In the genomic region with DNA sequence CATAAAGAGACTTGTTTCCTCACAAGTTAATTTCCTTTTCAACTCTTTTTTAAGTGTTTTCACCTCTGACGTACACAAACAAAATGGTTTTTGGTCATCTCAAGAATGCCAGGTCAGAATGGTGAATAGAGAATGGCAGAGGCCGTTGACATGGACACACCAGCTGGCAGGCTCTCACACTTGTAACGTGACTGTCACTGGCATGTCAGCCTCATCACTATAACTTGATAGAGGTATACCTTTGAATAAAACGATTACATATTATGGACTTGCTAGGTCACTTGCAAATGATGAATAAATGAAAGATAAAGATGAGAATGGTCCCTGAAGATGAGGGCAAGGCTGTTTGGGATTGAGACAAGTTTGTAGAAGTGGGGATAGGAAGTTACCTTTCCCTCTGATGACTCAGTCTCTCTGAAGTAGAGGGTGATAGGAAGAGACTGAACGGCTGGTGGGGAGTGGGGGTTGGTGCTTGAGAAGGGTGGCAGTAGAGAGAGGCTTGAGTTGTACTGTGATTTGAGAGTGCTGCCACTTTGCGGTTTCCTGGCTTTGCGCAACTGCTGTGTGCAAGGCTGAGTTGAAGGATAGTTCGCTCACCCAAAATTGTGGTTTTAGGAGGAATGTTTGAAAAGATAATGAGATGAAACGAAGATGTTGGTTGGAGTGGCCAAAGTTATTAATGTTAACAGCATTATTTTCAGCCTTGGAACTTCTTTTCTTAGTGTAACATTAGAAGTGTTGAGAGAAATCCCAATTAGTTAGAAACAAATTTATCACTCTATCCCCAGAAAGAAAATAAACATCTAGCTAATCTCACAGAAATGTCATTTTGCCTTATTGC, we compare ENCODE assay signal across 1 cellular context.
A peak's percentile ranks its signal among the peaks of the same experiment; 100 is the strongest.
TF ChIP-seq lines count a peak whose summit lies in the region.

No MANE protein-coding gene starts in this region.

TF ChIP-seq in K562, 482 proteins besides CTCF, POLR2A, EP300 and RAD21 (continued from another document and continues in another):
- TF ChIP-seq SNAPC5 (CRISPR knock-in tag; IDR thresholded peaks at IDR 0.05) (no peak), CHD4 (IDR thresholded peaks at IDR 0.05; ENCODE audit: insufficient read depth, insufficient replicate concordance, low read depth, low read length, poor library complexity, severe bottlenecking) (no peak), HEY1 (CRISPR knock-in tag; IDR thresholded peaks at IDR 0.05; ENCODE audit: borderline replicate concordance) (no peak), ZNF318 (IDR thresholded peaks at IDR 0.05; ENCODE audit: borderline replicate concordance in 1 of 2, low read depth in 1 of 2) (no peak), ZNF212 (CRISPR knock-in tag; IDR thresholded peaks at IDR 0.05) (no peak), PURB (CRISPR knock-in tag; IDR thresholded peaks at IDR 0.05; ENCODE audit: low read depth) (no peak), ZBTB1 (CRISPR knock-in tag; IDR thresholded peaks at IDR 0.05; ENCODE audit: borderline replicate concordance, low read depth) (0 out of 2 replicates have a peak, but pooled peaks have one; percentile 34), ZNF75A (CRISPR knock-in tag; IDR thresholded peaks at IDR 0.05) (no peak), ZNF253 (CRISPR knock-in tag; conservative IDR thresholded peaks at IDR 0.05) (no peak), LCOR (CRISPR knock-in tag; IDR thresholded peaks at IDR 0.05) (peak; percentile 94), KLF16 (IDR thresholded peaks at IDR 0.05) (0 out of 2 replicates have a peak, but pooled peaks have one; percentile 31), ZNF395 (CRISPR knock-in tag; IDR thresholded peaks at IDR 0.05) (no peak), HBP1 (CRISPR knock-in tag; IDR thresholded peaks at IDR 0.05) (no peak), ESRRA (IDR thresholded peaks at IDR 0.05; ENCODE audit: borderline replicate concordance, low read depth) (peak; percentile 83; the same call in 1 of the 2 replicates), TEAD1 (CRISPR knock-in tag; IDR thresholded peaks at IDR 0.05) (peak in 1 of 2 experiments; percentile 79; a peak in 2 of 4 replicates), NUFIP1 (IDR thresholded peaks at IDR 0.05; ENCODE audit: partially characterized antibody) (no peak), KAT2B (IDR thresholded peaks at IDR 0.05; ENCODE audit: low read depth, low read length) (no peak), KLF6 (CRISPR knock-in tag; IDR thresholded peaks at IDR 0.05; ENCODE audit: borderline replicate concordance) (no peak), HIVEP1 (CRISPR knock-in tag; IDR thresholded peaks at IDR 0.05) (no peak), MTA1 (IDR thresholded peaks at IDR 0.05; ENCODE audit: borderline replicate concordance) (no peak), ZNF511 (CRISPR knock-in tag; IDR thresholded peaks at IDR 0.05) (no peak), TFAP4 (CRISPR knock-in tag; IDR thresholded peaks at IDR 0.05; ENCODE audit: borderline replicate concordance) (peak; percentile 16; the same call in 1 of the 2 replicates), ARID2 (IDR thresholded peaks at IDR 0.05) (no peak), ZBTB40 (IDR thresholded peaks at IDR 0.05) (no peak), ZBTB40 (CRISPR knock-in tag; IDR thresholded peaks at IDR 0.05) (no peak), CBFA2T3 (IDR thresholded peaks at IDR 0.05) (peak; percentile 85)
